ENCODE assay signal across 8 cellular contexts in genomic region chr3:47578119-47578630, GRCh38. TPM values are rescaled to one million over a fixed set of nuclear protein-coding genes. Genes with fewer than 3 reads are reported as not detected.
DNase-seq lines count a peak whose midpoint lies in the region; TF ChIP-seq lines count a peak whose summit lies in the region.

No MANE protein-coding gene starts in this region.

- H3K27me3 ChIP-seq in OCI-LY1 (ENCODE audit: insufficient read depth, low read length) = peaks cover 10% of the 10 kb centered on the region; the same call in 1 of the 2 replicates
- H3K27me3 ChIP-seq in trophoblast cell (ENCODE audit: insufficient read depth, low read length) = peaks cover 30% of the 10 kb centered on the region

- H2AFZ ChIP-seq in OCI-LY1 (ENCODE audit: low read length) = no peak overlapping the region
- H2AFZ ChIP-seq in trophoblast cell (ENCODE audit: insufficient read depth, low read length, poor library complexity) = peak overlapping the region; percentile 56

- TF ChIP-seq CTCF in OCI-LY1 (IDR thresholded peaks at IDR 0.05; ENCODE audit: low read length) = no peak

- no peaks in the 10 kb centered on the region for H3F3A ChIP-seq in OCI-LY1 (ENCODE audit: insufficient read depth, low read length)

- no peak overlapping the region for H4K91ac ChIP-seq in trophoblast cell (ENCODE audit: low read depth, low read length)

- H4K8ac ChIP-seq in trophoblast cell (ENCODE audit: low read depth, low read length) = no peak overlapping the region

- H3K9ac ChIP-seq in OCI-LY1 (ENCODE audit: low read length) (no peak overlapping the region; the same call in 1 of the 2 replicates), trophoblast cell (ENCODE audit: low read length) (no peak overlapping the region)

- peak; percentile 40 for DNase-seq in DMS 273 (lab: John Stamatoyannopoulos, UW; ENCODE audit: unreplicated experiment)
- no peak for DNase-seq in DMS 273 treated with DMSO at 0.1 percent for 48 hours (lab: John Stamatoyannopoulos, UW)
- DNase-seq in activated effector memory CD4-positive, alpha-beta T cell treated with anti-CD3 and anti-CD28 coated beads, Interleukin-2, amount 50 U/mL, for 16 hours = peak; percentile 80
- peak; percentile 72 for DNase-seq in germinal center (ENCODE audit: low spot score)
- no peak for DNase-seq in trophoblast cell
- DNase-seq in kidney tubule cell (ENCODE audit: low spot score) = no peak
- DNase-seq in epidermal melanocyte (ENCODE audit: insufficient read length, low spot score) = no peak

- H3K79me2 ChIP-seq in OCI-LY1 (ENCODE audit: insufficient read depth, low read length) (no peaks in the 10 kb centered on the region), trophoblast cell (ENCODE audit: control insufficient read depth, insufficient read depth, low read length, poor library complexity) (no peaks in the 10 kb centered on the region)

- no peak overlapping the region for H2BK120ac ChIP-seq in trophoblast cell (ENCODE audit: insufficient read depth, low read length, poor library complexity)

- no peaks in the 10 kb centered on the region for H3K9me2 ChIP-seq in OCI-LY1 (ENCODE audit: low read depth, low read length)

- H2BK12ac ChIP-seq in trophoblast cell (ENCODE audit: low read length) = no peak overlapping the region

- no peak overlapping the region for H3K14ac ChIP-seq in trophoblast cell (ENCODE audit: low read length)

- H3K23ac ChIP-seq in trophoblast cell (ENCODE audit: low read length) = no peak overlapping the region

- H3K36me3 ChIP-seq in OCI-LY1 (ENCODE audit: insufficient read depth, low read length) (no peaks in the 10 kb centered on the region), trophoblast cell (ENCODE audit: control insufficient read depth in 1 of 2, insufficient read depth in 2 of 2, low read length in 2 of 2) (no peaks in the 10 kb centered on the region)

- H2AK5ac ChIP-seq in trophoblast cell (ENCODE audit: low read length) = no peak overlapping the region

- H4K12ac ChIP-seq in trophoblast cell (ENCODE audit: low read depth, low read length) = no peak overlapping the region

- no peak overlapping the region for H3K4ac ChIP-seq in trophoblast cell (ENCODE audit: low read depth, low read length)

- H3K79me1 ChIP-seq in trophoblast cell (ENCODE audit: low read length) = no peaks in the 10 kb centered on the region

- H3K4me3 ChIP-seq in OCI-LY1 (ENCODE audit: low read depth, low read length, poor library complexity, severe bottlenecking) (peak overlapping the region; percentile 72), trophoblast cell (ENCODE audit: low read depth, low read length) (peak overlapping the region; percentile 68)

- no peak overlapping the region for H3K18ac ChIP-seq in trophoblast cell (ENCODE audit: low read length)

- no peaks in the 10 kb centered on the region for H3K4me1 ChIP-seq in OCI-LY1 (ENCODE audit: insufficient read depth, low read length, severe bottlenecking)
- peaks cover 7 to 10% of the 10 kb centered on the region in 2 experiments for H3K4me1 ChIP-seq in trophoblast cell (ENCODE audit: control insufficient read depth in 1 of 2, insufficient read depth in 2 of 2, low read length in 2 of 2)

- no peaks in the 10 kb centered on the region for H4K20me1 ChIP-seq in OCI-LY1 (ENCODE audit: insufficient read depth, low read length)

- peak overlapping the region; percentile 78 for H3K4me2 ChIP-seq in OCI-LY1 (ENCODE audit: low read length)
- peak overlapping the region; percentile 98 for H3K4me2 ChIP-seq in trophoblast cell (ENCODE audit: low read length)

- H3K27ac ChIP-seq in OCI-LY1 (ENCODE audit: low read depth, low read length, poor library complexity, severe bottlenecking) = no peak overlapping the region
- H3K27ac ChIP-seq in trophoblast cell (ENCODE audit: low read depth, low read length) = no peak overlapping the region

- WGBS in trophoblast cell (ENCODE audit: extremely low coverage, insufficient coverage, insufficient read length) = no CpG with 5 or more reads among the region's 57 CpGs

- no peaks in the 10 kb centered on the region for H3K9me3 ChIP-seq in OCI-LY1 (ENCODE audit: low read length)
- no peaks in the 10 kb centered on the region for H3K9me3 ChIP-seq in trophoblast cell (ENCODE audit: insufficient read depth, low read depth, low read length)

- H2BK5ac ChIP-seq in trophoblast cell (ENCODE audit: low read depth, low read length, poor library complexity) = no peak overlapping the region

RNA-seq across cellular contexts. Expression of gene CSPG5, which starts 0.5 kb away (rescaled TPM):
- 0.57 and 0.76 TPM in 2 replicates for polyA plus RNA-seq in trophoblast cell (2013)

Comparison
In these comparisons a context has a peak if more than half of its experiments do, and no peak if none do; other contexts are left out.
1. DNase-seq: peak in DMS 273 (single experiment), activated effector memory CD4-positive, alpha-beta T cell treated with anti-CD3 and anti-CD28 coated beads, Interleukin-2, amount 50 U/mL, for 16 hours (single experiment) and germinal center (single experiment); none in DMS 273 treated with DMSO at 0.1 percent for 48 hours (single experiment), trophoblast cell (0 of 2), kidney tubule cell (single experiment) and epidermal melanocyte (single experiment).